ENCODE assay signal across 33 cellular contexts in the genomic region with DNA sequence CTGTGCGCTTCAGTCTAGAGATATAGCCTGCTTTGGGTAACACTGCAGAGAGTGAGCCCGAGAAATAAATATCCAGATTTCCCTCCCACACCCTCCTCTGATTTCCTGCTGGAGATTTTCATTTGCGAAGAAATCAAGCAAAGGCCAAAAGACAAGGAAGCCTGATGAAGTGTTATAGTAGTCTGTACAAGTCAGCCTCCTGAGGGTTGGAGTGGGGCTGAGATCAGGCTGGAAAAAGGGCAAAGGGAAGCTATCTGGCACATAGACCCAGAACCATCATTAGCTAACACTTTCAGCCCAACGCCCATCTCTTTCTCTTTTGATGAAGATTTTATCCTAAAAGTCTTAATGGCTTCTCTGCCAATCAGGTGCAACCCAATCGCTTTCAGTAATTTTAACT.
"Had no signal": no experiment of that assay in that cellular context is flagged by ENCODE, and none has a peak within 500 bp of the region (broad histone marks: within the 10 kb centered on the region; RNA-seq: fewer than 3 reads in every experiment).

No MANE protein-coding gene starts in this region.

- H3K4me3 ChIP-seq: adrenal gland, ascending aorta, body of pancreas, breast epithelium, cardiac muscle cell had no signal

- H3K4me1 ChIP-seq: adrenal gland, ascending aorta, breast epithelium had no signal

- H3K9me3 ChIP-seq: adrenal gland, ascending aorta, body of pancreas, breast epithelium had no signal

- H3K36me3 ChIP-seq: adrenal gland, ascending aorta, brain microvascular endothelial cell, breast epithelium, cardiac muscle cell had no signal

- DNase-seq: activated effector memory CD4-positive, alpha-beta T cell treated with anti-CD3 and anti-CD28 coated beads, Interleukin-2, amount 50 U/mL, for 16 hours; activated effector memory CD4-positive, alpha-beta T cell treated with Interleukin-2 at 50 U/mL for 16 hours; activated gamma-delta T cell; activated gamma-delta T cell treated with Interleukin-2 at 50 U/mL for 16 hours; activated naive CD4-positive, alpha-beta T cell; activated naive CD4-positive, alpha-beta T cell treated with anti-CD3 and anti-CD28 coated beads for 36 hours; activated naive CD4-positive, alpha-beta T cell treated with anti-CD3 and anti-CD28 coated beads, Interleukin-2, amount 10 ng/mL, durations not matched to agents 7 days and 5 days; activated naive CD4-positive, alpha-beta T cell treated with anti-CD3 and anti-CD28 coated beads, Interleukin-2, amount 50 U/mL, for 16 hours; activated naive CD4-positive, alpha-beta T cell treated with Interleukin-2 at 50 U/mL for 16 hours; activated naive CD8-positive, alpha-beta T cell treated with anti-CD3 and anti-CD28 coated beads for 36 hours; activated naive CD8-positive, alpha-beta T cell treated with anti-CD3 and anti-CD28 coated beads, Interleukin-2, amount 10 ng/mL, durations not matched to agents 7 days and 5 days; activated naive CD8-positive, alpha-beta T cell treated with anti-CD3 and anti-CD28 coated beads, Interleukin-2, amount 50 U/mL, for 24 hours; activated T-cell treated with anti-CD3 and anti-CD28 coated beads for 4 hours; activated T-cell treated with anti-CD3 and anti-CD28 coated beads, Interleukin-2, amount 50 U/mL, for 1 hour; activated T-cell treated with anti-CD3 and anti-CD28 coated beads, Interleukin-2, amount 50 U/mL, for 24 hours; activated T-cell treated with anti-CD3 and anti-CD28 coated beads, Interleukin-2, amount 50 U/mL, for 4 hours; activated T-cell treated with anti-CD3 and anti-CD28 coated beads, Interleukin-2, amount 50 U/mL, for 48 hours; activated T-cell treated with anti-CD3 and anti-CD28 coated beads, Interleukin-2, amount 50 U/mL, for 72 hours; adrenal gland; amniotic stem cell; amygdala; anterior cingulate cortex; aorta; body of pancreas; brain microvascular endothelial cell; caudate nucleus; central memory CD4-positive, alpha-beta T cell; cerebellar nuclear complex had no signal

- ATAC-seq: activated naive CD4-positive, alpha-beta T cell treated with anti-CD3 and anti-CD28 coated beads, Interleukin-2, amount 50 U/mL, for 72 hours; activated naive CD8-positive, alpha-beta T cell treated with anti-CD3 and anti-CD28 coated beads, Interleukin-2, amount 50 U/mL, for 24 hours; activated T-cell treated with anti-CD3 and anti-CD28 coated beads, Interleukin-2, amount 50 U/mL, for 4 hours; activated T-cell treated with anti-CD3 and anti-CD28 coated beads, Interleukin-2, amount 50 U/mL, for 72 hours; activated T-helper 17 cell treated with anti-CD3 and anti-CD28 coated beads, Interleukin-2, amount 50 U/mL, for 72 hours; body of pancreas had no signal

- H3K27ac ChIP-seq: adrenal gland, ascending aorta, body of pancreas, brain microvascular endothelial cell, breast epithelium, cardiac muscle cell had no signal

- H3K27me3 ChIP-seq: adrenal gland, ascending aorta, body of pancreas, brain microvascular endothelial cell, breast epithelium, cardiac muscle cell had no signal
